ENCODE assay signal across 8 cellular contexts in the genomic region with DNA sequence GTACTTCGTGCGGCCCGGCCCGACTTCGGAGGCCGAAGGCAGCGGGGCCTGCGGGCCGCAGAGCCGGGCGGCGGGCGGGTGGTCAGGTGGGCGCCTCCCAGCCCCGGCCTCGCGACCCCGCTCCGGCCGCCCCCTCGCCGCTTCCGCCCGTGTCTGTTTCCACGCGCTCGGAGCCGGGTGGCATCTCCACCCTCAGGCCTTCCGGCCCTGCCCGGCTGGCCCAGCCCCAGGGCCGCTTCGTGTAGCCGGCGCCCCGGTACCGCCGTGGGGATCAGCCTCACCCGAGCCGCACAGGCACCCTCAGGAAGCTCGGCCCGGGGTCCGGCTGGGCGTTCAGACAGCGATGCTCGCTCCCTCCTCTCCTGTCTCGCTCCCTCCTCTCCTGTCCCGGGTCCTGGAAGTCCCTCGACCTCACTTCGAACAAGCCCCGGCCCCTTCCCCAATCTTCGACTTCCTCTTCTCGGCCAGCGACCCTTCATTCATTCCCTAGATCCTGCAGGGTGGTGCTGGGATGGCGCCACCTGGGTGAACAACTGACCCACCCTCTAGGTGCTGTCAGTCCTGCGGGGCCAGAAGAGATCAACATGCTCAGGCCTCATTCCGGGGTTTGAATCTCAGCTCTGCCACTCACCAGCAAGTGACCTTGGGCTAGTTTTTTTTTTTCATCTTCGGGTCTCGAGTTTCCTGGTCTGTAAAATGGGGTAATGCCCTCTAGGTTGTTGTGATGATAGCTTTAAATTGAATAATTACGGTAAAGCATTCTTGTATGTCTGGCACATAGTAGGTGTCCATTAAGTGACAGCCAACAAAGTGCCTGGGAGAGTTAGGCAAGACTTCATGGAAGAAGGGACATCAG. TPM values are rescaled to one million over a fixed set of nuclear protein-coding genes. Genes with fewer than 3 reads are reported as not detected.
DNase-seq lines count a peak whose midpoint lies in the region; ATAC-seq and TF ChIP-seq lines count a peak whose summit lies in the region.

No MANE protein-coding gene starts in this region.

- H3K9me3 ChIP-seq in effector memory CD4-positive, alpha-beta T cell (ENCODE audit: control insufficient read depth, low read length): no peaks in the 10 kb centered on the region
- no peaks in the 10 kb centered on the region for H3K9me3 ChIP-seq in mesodermal cell (ENCODE audit: control insufficient read depth, low read length)
- H3K9me3 ChIP-seq in thoracic aorta: no peaks in the 10 kb centered on the region

- DNase-seq in GM03348 (ENCODE audit: low spot score) (peak; percentile 65), thoracic aorta (ENCODE audit: low spot score) (no peak), GOT3 (lab: John Stamatoyannopoulos, UW) (no peak)
- DNase-seq in effector memory CD4-positive, alpha-beta T cell: peak in 1 of 3 donors; percentile 11

- H3K27ac ChIP-seq in effector memory CD4-positive, alpha-beta T cell (ENCODE audit: insufficient read depth, low read length, poor library complexity, severe bottlenecking): peak overlapping the region; percentile 81
- H3K27ac ChIP-seq in mesodermal cell (ENCODE audit: low read depth, low read length, severe bottlenecking) (peak overlapping the region; percentile 55), thoracic aorta (peak overlapping the region; percentile 70 to 86)

- TF ChIP-seq CTCF in WI38 (IDR thresholded peaks at IDR 0.05; ENCODE audit: low read depth, low read length) (no peak), thoracic aorta (IDR thresholded peaks at IDR 0.05) (no peak)

- peaks cover 7% of the 10 kb centered on the region for H3K4me1 ChIP-seq in effector memory CD4-positive, alpha-beta T cell (ENCODE audit: control insufficient read depth, insufficient read depth, low read length, poor library complexity, severe bottlenecking)
- H3K4me1 ChIP-seq in mesodermal cell (ENCODE audit: control insufficient read depth, insufficient read depth, low read length, poor library complexity, severe bottlenecking) (no peaks in the 10 kb centered on the region), thoracic aorta (ENCODE audit: control insufficient read depth in 1 of 2, low read depth in 2 of 2) (peaks cover 17 to 19% of the 10 kb centered on the region in 2 donors)

- peak; percentile 44 for ATAC-seq in GM21381 (IDR thresholded peaks at IDR 0.05; ENCODE audit: unreplicated experiment)
- ATAC-seq in HG03575 (IDR thresholded peaks at IDR 0.05; ENCODE audit: extremely low read depth, insufficient number of reproducible peaks, low FRiP score, unreplicated experiment): peak; percentile 20
- peak; percentile 9 for ATAC-seq in thoracic aorta (ENCODE audit: insufficient number of reproducible peaks, low FRiP score, low read depth)

- WGBS in mesodermal cell (ENCODE audit: insufficient coverage in 2 of 2), 2 experiments: 3% methylated on average over 55 to 57 of the region's 59 CpGs

- no peaks in the 10 kb centered on the region for H3K27me3 ChIP-seq in effector memory CD4-positive, alpha-beta T cell (replicated peaks; ENCODE audit: control insufficient read depth, insufficient read depth, low read length, poor library complexity, severe bottlenecking)
- no peaks in the 10 kb centered on the region for H3K27me3 ChIP-seq in thoracic aorta (replicated peaks; ENCODE audit: insufficient read depth)

- H3K36me3 ChIP-seq in effector memory CD4-positive, alpha-beta T cell (ENCODE audit: control insufficient read depth, insufficient read depth, low read length): peaks cover 19% of the 10 kb centered on the region
- peaks cover 31% of the 10 kb centered on the region for H3K36me3 ChIP-seq in mesodermal cell (ENCODE audit: control insufficient read depth, insufficient read depth, low read length)
- peaks cover 10% of the 10 kb centered on the region for H3K36me3 ChIP-seq in thoracic aorta

- H3K4me3 ChIP-seq in WI38 (ENCODE audit: low read depth, low read length): peak overlapping the region; percentile 85
- H3K4me3 ChIP-seq in effector memory CD4-positive, alpha-beta T cell (ENCODE audit: insufficient read depth, low read depth, low read length, poor library complexity, severe bottlenecking): peak overlapping the region; percentile 58
- peak overlapping the region; percentile 78 for H3K4me3 ChIP-seq in mesodermal cell (ENCODE audit: extremely low read depth, insufficient read depth, low read length, poor library complexity, severe bottlenecking)
- H3K4me3 ChIP-seq in thoracic aorta: peak overlapping the region; percentile 95

RNA-seq across cellular contexts. Expression of a gene that starts 0.6 kb away (rescaled TPM):
- 32.3 TPM for polyA plus RNA-seq in mesodermal cell (2013, experiment 1 of 2)
- 28.0 TPM for polyA plus RNA-seq in mesodermal cell (2013, experiment 2 of 2)
- total RNA-seq in thoracic aorta: 10 to 100 TPM; 26.3 to 38.5 TPM

RNA-seq across cellular contexts. Expression of a gene that starts 18.6 kb away (rescaled TPM):
- 4.9 TPM for polyA plus RNA-seq in mesodermal cell (2013, experiment 1 of 2)
- 3.5 TPM for polyA plus RNA-seq in mesodermal cell (2013, experiment 2 of 2)
- total RNA-seq in thoracic aorta: 10 to 100 TPM; 24.3 to 25.6 TPM

RNA-seq across cellular contexts. Expression of a gene that starts 27.6 kb away (rescaled TPM):
- polyA plus RNA-seq in mesodermal cell (2013, experiment 1 of 2): 33.5 TPM
- 27.8 TPM for polyA plus RNA-seq in mesodermal cell (2013, experiment 2 of 2)
- 10 to 100 TPM; 39.4 to 51.0 TPM for total RNA-seq in thoracic aorta

RNA-seq across cellular contexts. Expression of a gene that starts 27.8 kb away (rescaled TPM):
- 19.1 TPM for polyA plus RNA-seq in mesodermal cell (2013, experiment 1 of 2)
- polyA plus RNA-seq in mesodermal cell (2013, experiment 2 of 2): 22.2 TPM
- total RNA-seq in thoracic aorta: 10 to 100 TPM; 11.0 to 33.4 TPM

RNA-seq across cellular contexts. Expression of a gene that starts 39.8 kb away (rescaled TPM):
- polyA plus RNA-seq in mesodermal cell (2013, experiment 1 of 2): 0.37 TPM
- polyA plus RNA-seq in mesodermal cell (2013, experiment 2 of 2): not detected
- 1 to 10 TPM in 1 of 2 donors, not detected in 1; 1.5 TPM for total RNA-seq in thoracic aorta
